ENCODE assay signal across 9 cellular contexts in the genomic region with DNA sequence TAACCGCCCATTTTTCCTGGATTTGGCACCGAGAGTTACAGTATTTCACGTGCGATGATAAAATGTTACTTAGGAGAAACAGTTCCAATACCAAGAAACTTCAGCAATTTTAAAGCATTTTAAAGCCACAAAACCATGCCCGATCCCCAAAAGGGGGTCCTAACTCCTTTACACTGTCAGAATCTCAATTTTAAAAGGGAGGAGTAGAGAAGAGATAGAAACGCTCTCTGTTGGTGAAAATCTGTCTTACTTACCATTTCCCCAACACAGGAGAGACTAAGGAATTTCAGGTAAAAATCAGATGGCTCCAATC. TPM values are rescaled to one million over a fixed set of nuclear protein-coding genes. Genes with fewer than 3 reads are reported as not detected.
DNase-seq lines count a peak whose midpoint lies in the region; ATAC-seq and TF ChIP-seq lines count a peak whose summit lies in the region.
"Had no signal": no experiment of that assay in that cellular context is flagged by ENCODE, and none has a peak within 500 bp of the region (broad histone marks: within the 10 kb centered on the region; RNA-seq: fewer than 3 reads in every experiment).

No MANE protein-coding gene starts in this region.

- no peaks in the 10 kb centered on the region for H3K9me2 ChIP-seq in HCT116 (ENCODE audit: insufficient read depth)

- DNase-seq in HCT116 (ENCODE audit: low read depth, low spot score) (no peak), WTC11 (ENCODE audit: low spot score) (no peak), glutamatergic neuron (no peak), AG20443 (ENCODE audit: low spot score) (no peak), NCI-H510A treated with DMSO at 0.1 percent for 48 hours (lab: John Stamatoyannopoulos, UW) (no peak)
- no peak for DNase-seq in stimulated activated naive CD4-positive, alpha-beta T cell (lab: John Stamatoyannopoulos, UW)

- H3K36me3 Mint-ChIP-seq in WTC11 = peaks cover 2% of the 10 kb centered on the region; the same call in 1 of the 2 replicates
- H3K36me3 Mint-ChIP-seq in glutamatergic neuron (ENCODE audit: unreplicated experiment) = no peaks in the 10 kb centered on the region

- peak overlapping the region; percentile 94 for H3K27ac ChIP-seq in HCT116 (ENCODE audit: low read depth, low read length)
- H3K27ac ChIP-seq in skeletal muscle tissue (ENCODE audit: low read depth, low read length) = peak overlapping the region; percentile 97

- TSS peak; percentile 76 for BruUV-seq in HCT116 (replicated peaks; lab: Mats Ljungman, UMichigan)

- H3K9ac ChIP-seq in HCT116 (ENCODE audit: low read length) = peak overlapping the region; percentile 98
- peak overlapping the region; percentile 97 to 98 (median 97) for H3K9ac ChIP-seq in skeletal muscle tissue (ENCODE audit: low read depth in 1 of 3, low read length in 3 of 3)

- H2AFZ ChIP-seq in HCT116 (ENCODE audit: low read depth, low read length, poor library complexity, severe bottlenecking) = no peak overlapping the region

- H3K9me3 ChIP-seq in HCT116 (ENCODE audit: control insufficient read depth in 1 of 2, insufficient read depth in 1 of 2, low read depth in 1 of 2, low read length in 2 of 2) (no peaks in the 10 kb centered on the region), skeletal muscle tissue (ENCODE audit: control insufficient read depth in 3 of 3, low read length in 3 of 3) (no peaks in the 10 kb centered on the region)

- H3K4me2 ChIP-seq in HCT116 (ENCODE audit: low read length) = peak overlapping the region; percentile 100

- POLR2A ChIA-PET in HCT116 (lab: Charles Lee) (interaction anchor here (0.7 to 1.2 kb wide), 2 partner anchors 12 to 24 kb away, joined by 3 to 5 read pairs; partner anchors contain the start of gene SLC16A13), WTC11 (lab: Charles Lee) (no interaction called here)

- H3K4me1 ChIP-seq in HCT116 (ENCODE audit: control insufficient read depth in 1 of 2, insufficient read depth in 2 of 2, low read length in 2 of 2) = peaks cover 11 to 25% of the 10 kb centered on the region in 2 experiments; a peak in 3 of 4 replicates
- peaks cover 42 to 55% (median 50%) of the 10 kb centered on the region in 3 donors for H3K4me1 ChIP-seq in skeletal muscle tissue (ENCODE audit: control insufficient read depth in 3 of 3, insufficient read depth in 3 of 3, low read length in 3 of 3)

- no peaks in the 10 kb centered on the region for H4K20me1 ChIP-seq in HCT116 (ENCODE audit: insufficient read depth)

- CTCF ChIA-PET in HCT116 (lab: Charles Lee) = interaction anchor here (0.9 kb wide), 1 partner anchor 168 kb away, joined by 3 read pairs; no protein-coding TSS in a partner anchor
- CTCF ChIA-PET in WTC11 (lab: Charles Lee) = interaction anchor here (0.7 to 1.7 kb wide), 7 partner anchors 10 to 310 kb away, joined by 3 to 9 read pairs (median 5); partner anchors contain the start of gene BCL6B

- H3K27me3 Mint-ChIP-seq in WTC11 (ENCODE audit: low read depth) (peaks cover 3% of the 10 kb centered on the region; the same call in 1 of the 2 replicates), glutamatergic neuron (ENCODE audit: unreplicated experiment) (peaks cover 9% of the 10 kb centered on the region)

- H3K9me3 Mint-ChIP-seq in WTC11 (no peaks in the 10 kb centered on the region), glutamatergic neuron (ENCODE audit: unreplicated experiment) (peaks cover 4% of the 10 kb centered on the region)

- no peak for TF ChIP-seq POLR2A in HCT116 (IDR thresholded peaks at IDR 0.05; ENCODE audit: borderline replicate concordance, extremely low read depth, insufficient read depth, insufficient read length)

- ATAC-seq in HCT116 = no peak
- ATAC-seq in WTC11 = no peak
- ATAC-seq in GM19328 (IDR thresholded peaks at IDR 0.05; ENCODE audit: unreplicated experiment) = no peak

- H3K27ac Mint-ChIP-seq in WTC11 = peak overlapping the region; percentile 99
- H3K27ac Mint-ChIP-seq in glutamatergic neuron (ENCODE audit: unreplicated experiment) = peak overlapping the region; percentile 98

- H3K4me3 Mint-ChIP-seq in WTC11 = peak overlapping the region; percentile 97
- H3K4me3 Mint-ChIP-seq in glutamatergic neuron (ENCODE audit: unreplicated experiment) = peak overlapping the region; percentile 97

- H3K4me1 Mint-ChIP-seq in WTC11 (peaks cover 30% of the 10 kb centered on the region), glutamatergic neuron (ENCODE audit: low read depth, unreplicated experiment) (peaks cover 9% of the 10 kb centered on the region)

- H3K27me3 ChIP-seq in HCT116 (ENCODE audit: insufficient read depth, low read length) (no peaks in the 10 kb centered on the region), skeletal muscle tissue (ENCODE audit: control insufficient read depth in 3 of 3, insufficient read depth in 3 of 3, low read length in 3 of 3) (no peaks in the 10 kb centered on the region)

- RAD21 ChIA-PET in HCT116 (lab: Charles Lee; ENCODE audit: low non-redundant PET in 1 of 2, low total read pairs in 2 of 2, uncharacterized antibody in 2 of 2, unreplicated experiment in 2 of 2) = no interaction called here

- peaks cover 56% of the 10 kb centered on the region for H3K79me2 ChIP-seq in HCT116 (ENCODE audit: insufficient read depth, low read length)

- peak overlapping the region; percentile 61 to 74 for H3K4me3 ChIP-seq in HCT116 (replicated peaks in 1 of 2; ENCODE audit: low read depth in 1 of 2, low read length in 2 of 2)
- H3K4me3 ChIP-seq in skeletal muscle tissue (ENCODE audit: low read length in 3 of 3) = peak overlapping the region; percentile 97 to 99 (median 99)

- H3K36me3 ChIP-seq in HCT116 (ENCODE audit: control insufficient read depth in 1 of 2, insufficient read depth in 2 of 2, low read length in 2 of 2) (no peaks in the 10 kb centered on the region), skeletal muscle tissue (ENCODE audit: control insufficient read depth in 3 of 3, insufficient read depth in 3 of 3, low read length in 3 of 3) (peaks cover 8 to 16% (median 12%) of the 10 kb centered on the region in 3 donors)

- intact Hi-C loops in HCT116 (cut with micrococcal nuclease) = no loop called here

- TF ChIP-seq RAD21 in HCT116 (IDR thresholded peaks at IDR 0.05; ENCODE audit: low read depth) = no peak

- TF ChIP-seq CTCF in HCT116 (IDR thresholded peaks at IDR 0.05 in 2 of 3, conservative IDR thresholded peaks at IDR 0.05 in 1 of 3; ENCODE audit: borderline replicate concordance in 1 of 3, insufficient read depth in 1 of 3, low read depth in 2 of 3, low read length in 2 of 3) = no peak
- TF ChIP-seq CTCF in WTC11 (IDR thresholded peaks at IDR 0.05) = no peak
- TF ChIP-seq CTCF in glutamatergic neuron (IDR thresholded peaks at IDR 0.05; ENCODE audit: partially characterized antibody, unreplicated experiment) = no peak

TF ChIP-seq in HCT116, 20 proteins besides CTCF, POLR2A, EP300 and RAD21 (continues in another document):
- TF ChIP-seq EZH2 (IDR thresholded peaks at IDR 0.05) (no peak), EGR1 (IDR thresholded peaks at IDR 0.05; ENCODE audit: low read depth) (no peak), ZBTB33 (IDR thresholded peaks at IDR 0.05; ENCODE audit: extremely low read depth, insufficient replicate concordance, low read length) (no peak)

TF ChIP-seq in WTC11, 78 proteins besides CTCF, POLR2A, EP300 and RAD21 (continues in another document):
- TF ChIP-seq ZNF512 (CRISPR knock-in tag; IDR thresholded peaks at IDR 0.05; ENCODE audit: borderline replicate concordance) (no peak), MYBL2 (CRISPR knock-in tag; IDR thresholded peaks at IDR 0.05) (no peak)

RNA-seq across cellular contexts. Expression of gene RNASEK, which starts 0.5 kb away (rescaled TPM):
- total RNA-seq in HCT116 (2021; ENCODE audit: unreplicated experiment) (160 TPM), WTC11 (2021) (162 to 173 TPM (median 170 TPM) in 3 replicates), glutamatergic neuron (ENCODE audit: unreplicated experiment) (179 TPM), skeletal muscle tissue (20.9 TPM)
- 173 and 253 TPM in 2 replicates for polyA plus RNA-seq in HCT116 (2012)

RNA-seq across cellular contexts. Expression of gene BCL6B, which starts 11.0 kb away (rescaled TPM):
- 0.57 TPM for total RNA-seq in HCT116 (2021; ENCODE audit: unreplicated experiment)
- polyA plus RNA-seq in HCT116 (2012) = 0.27 and 0.31 TPM in 2 replicates
- total RNA-seq in WTC11 (2021) = 11.4 to 13.5 TPM (median 12.3 TPM) in 3 replicates
- total RNA-seq in glutamatergic neuron (ENCODE audit: unreplicated experiment) = not detected
- 13.0 TPM for total RNA-seq in skeletal muscle tissue

RNA-seq across cellular contexts. Expression of gene ALOX12, which starts 16.0 kb away (rescaled TPM):
- total RNA-seq in HCT116 (2021; ENCODE audit: unreplicated experiment) (not detected), WTC11 (2021) (1.6 to 1.9 TPM (median 1.9 TPM) in 3 replicates), glutamatergic neuron (ENCODE audit: unreplicated experiment) (not detected), skeletal muscle tissue (not detected)
- polyA plus RNA-seq in HCT116 (2012) = 0.15 and 0.21 TPM in 2 replicates
- total RNA-seq: dermis microvascular lymphatic vessel endothelial cell had no signal

RNA-seq across cellular contexts. Expression of gene SLC16A13, which starts 23.9 kb away (rescaled TPM):
- 6.8 TPM for total RNA-seq in HCT116 (2021; ENCODE audit: unreplicated experiment)
- 3.4 and 4.7 TPM in 2 replicates for polyA plus RNA-seq in HCT116 (2012)
- total RNA-seq in WTC11 (2021) = 5.2 to 7.1 TPM (median 6.9 TPM) in 3 replicates
- total RNA-seq in glutamatergic neuron (ENCODE audit: unreplicated experiment) = 2.9 TPM
- total RNA-seq in skeletal muscle tissue = under 0.01 TPM

RNA-seq across cellular contexts. Expression of gene SLC16A11, which starts 32.0 kb away (rescaled TPM):
- not detected for total RNA-seq in HCT116 (2021; ENCODE audit: unreplicated experiment)
- polyA plus RNA-seq in HCT116 (2012) = not detected in 2 replicates
- 0.48 to 0.62 TPM (median 0.53 TPM) in 3 replicates for total RNA-seq in WTC11 (2021)
- 0.54 TPM for total RNA-seq in glutamatergic neuron (ENCODE audit: unreplicated experiment)
- total RNA-seq in skeletal muscle tissue = not detected
